ENCODE assay signal across 8 cellular contexts in the genomic region with DNA sequence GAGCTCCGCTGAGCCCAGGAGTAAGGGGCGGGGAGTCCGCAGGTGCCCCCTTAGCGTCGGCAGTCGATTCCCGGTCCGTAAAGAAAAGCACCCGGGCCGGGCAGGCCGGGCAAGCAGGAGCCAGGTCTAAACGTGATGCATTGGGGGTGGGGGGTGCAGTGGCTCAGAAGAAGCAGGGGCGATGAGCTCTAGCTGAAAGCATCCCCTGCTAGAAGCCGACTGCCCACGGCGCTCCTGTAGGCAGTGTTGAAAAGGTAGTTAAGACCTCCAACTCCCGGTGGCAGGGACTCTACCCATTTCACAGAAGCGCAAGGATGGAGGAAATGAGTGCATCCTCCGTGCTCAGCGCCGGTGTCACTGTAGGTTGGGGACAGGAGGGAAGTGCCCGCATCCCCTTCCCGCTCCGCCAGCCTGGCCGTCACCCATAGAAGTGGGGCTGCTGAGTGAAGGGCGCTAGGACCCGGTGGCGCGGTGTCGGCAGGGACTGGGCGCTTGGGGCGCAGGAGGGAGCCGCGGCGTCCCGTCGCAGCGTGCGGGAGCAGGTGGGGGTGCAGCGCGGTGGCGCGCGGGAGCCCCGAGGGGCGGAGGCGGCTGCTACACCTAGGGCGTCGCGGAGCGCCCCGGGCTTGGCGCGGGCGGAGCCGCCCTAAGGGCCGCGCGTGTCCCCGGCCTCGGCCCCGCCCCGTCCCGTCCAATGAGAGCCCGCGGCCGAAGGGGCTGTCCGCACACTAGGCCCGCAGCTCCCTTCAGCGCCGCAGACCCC. TPM values are rescaled to one million over a fixed set of nuclear protein-coding genes. Genes with fewer than 3 reads are reported as not detected.
A peak's percentile ranks its signal among the peaks of the same experiment; 100 is the strongest.
DNase-seq lines count a peak whose midpoint lies in the region; ATAC-seq and TF ChIP-seq lines count a peak whose summit lies in the region.

A gene (plus strand): TSS at position 724 of the 763 bp plus-strand sequence. CDS start 298 bp downstream, outside the sequence.

- H3K36me3 ChIP-seq in GM23338 (ENCODE audit: insufficient read depth) (no peaks in the 10 kb centered on the region), SJCRH30 (no peaks in the 10 kb centered on the region), left ventricle myocardium inferior (no peaks in the 10 kb centered on the region)

- peaks cover 37% of the 10 kb centered on the region for H3K27me3 Mint-ChIP-seq in CD4-positive, alpha-beta T cell
- peaks cover 63% of the 10 kb centered on the region for H3K27me3 Mint-ChIP-seq in GM23338 (ENCODE audit: insufficient read depth, low read depth, poor library complexity)

- peaks cover 10% of the 10 kb centered on the region; the same call in 1 of the 2 replicates for H4K20me1 ChIP-seq in GM23338 (replicated peaks; ENCODE audit: insufficient read depth)

- ATAC-seq in CD4-positive, alpha-beta T cell (ENCODE audit: poor library complexity), result peak; percentile 86
- ATAC-seq in GM23338, result peak; percentile 69
- ATAC-seq in HG02571 (IDR thresholded peaks at IDR 0.05; ENCODE audit: unreplicated experiment), result no peak

- H3K4me1 ChIP-seq in GM23338 (ENCODE audit: insufficient read depth) (peaks cover 45% of the 10 kb centered on the region), SJCRH30 (peaks cover 24% of the 10 kb centered on the region), left ventricle myocardium inferior (peaks cover 21% of the 10 kb centered on the region)

- CTCF ChIA-PET in CD4-positive, alpha-beta T cell (lab: Charles Lee), result no interaction called here

- no peak within 1 kb of the TSS for H3K27ac Mint-ChIP-seq in CD4-positive, alpha-beta T cell
- no peak within 1 kb of the TSS for H3K27ac Mint-ChIP-seq in GM23338

- H3K9me2 ChIP-seq in GM23338 (ENCODE audit: insufficient read depth), result no peaks in the 10 kb centered on the region

- POLR2A ChIA-PET in CD4-positive, alpha-beta T cell (lab: Charles Lee), result interaction anchor here (1.0 to 1.8 kb wide), 3 partner anchors 111 to 196 kb away, joined by 3 to 5 read pairs (median 3); a partner anchor contains a TSS

- H2AFZ ChIP-seq in GM23338, result peak within 1 kb of the TSS; percentile 100

- no peaks in the 10 kb centered on the region for H3K36me3 Mint-ChIP-seq in CD4-positive, alpha-beta T cell (ENCODE audit: low read depth)
- H3K36me3 Mint-ChIP-seq in GM23338 (ENCODE audit: low read depth), result no peaks in the 10 kb centered on the region; the same call in 2 of the 3 replicates

- H3K9me3 Mint-ChIP-seq in CD4-positive, alpha-beta T cell, result no peaks in the 10 kb centered on the region
- no peaks in the 10 kb centered on the region; the same call in 1 of the 3 replicates for H3K9me3 Mint-ChIP-seq in GM23338

- peaks cover 7% of the 10 kb centered on the region for H3K4me1 Mint-ChIP-seq in CD4-positive, alpha-beta T cell (ENCODE audit: low read depth)
- peaks cover 45% of the 10 kb centered on the region for H3K4me1 Mint-ChIP-seq in GM23338

- peaks cover 7% of the 10 kb centered on the region; the same call in 1 of the 2 replicates for H3F3A ChIP-seq in GM23338 (replicated peaks; ENCODE audit: low read depth)

- intact Hi-C loops in CD4-positive, alpha-beta T cell (cut with DNase I, micrococcal nuclease), result no loop called here
- intact Hi-C loops in left ventricle myocardium inferior (cut with micrococcal nuclease), result no loop called here

- peak; percentile 21 to 64 (median 40) for DNase-seq in CD4-positive, alpha-beta T cell
- DNase-seq in GM23338 (ENCODE audit: low spot score), result peak; percentile 89
- DNase-seq in SJCRH30, result no peak
- peak; percentile 57 for DNase-seq in activated naive CD4-positive, alpha-beta T cell treated with anti-CD3 and anti-CD28 coated beads, Interleukin-2, amount 50 U/mL, for 16 hours
- no peak for DNase-seq in left ventricle myocardium inferior
- no peak for DNase-seq in retinal pigment epithelial cell (ENCODE audit: low read depth)
- no peak for DNase-seq in islet precursor cell

- H3K27me3 ChIP-seq in CD4-positive, alpha-beta T cell (ENCODE audit: control insufficient read depth, insufficient read depth, low read length), result peaks cover 14% of the 10 kb centered on the region
- H3K27me3 ChIP-seq in GM23338 (ENCODE audit: insufficient read depth), result peaks cover 97% of the 10 kb centered on the region
- H3K27me3 ChIP-seq in SJCRH30, result no peaks in the 10 kb centered on the region
- H3K27me3 ChIP-seq in left ventricle myocardium inferior (ENCODE audit: low read depth), result peaks cover 33% of the 10 kb centered on the region

- TF ChIP-seq CTCF in CD4-positive, alpha-beta T cell (IDR thresholded peaks at IDR 0.05), result no peak
- TF ChIP-seq CTCF in GM23338 (conservative IDR thresholded peaks at IDR 0.05; ENCODE audit: low read depth in 2 of 2) (0 out of 4 replicates have a peak, but pooled peaks of 1 of the 2 experiments have one; percentile 5), left ventricle myocardium inferior (IDR thresholded peaks at IDR 0.05; ENCODE audit: borderline replicate concordance) (no peak), retinal pigment epithelial cell (conservative IDR thresholded peaks at IDR 0.05; ENCODE audit: low read depth, low read length) (no peak)

- peak within 1 kb of the TSS; percentile 99 for H3K4me2 ChIP-seq in GM23338

- H3K4me3 Mint-ChIP-seq in CD4-positive, alpha-beta T cell, result peak within 1 kb of the TSS; percentile 87
- H3K4me3 Mint-ChIP-seq in GM23338, result peak within 1 kb of the TSS; percentile 84

- no peaks in the 10 kb centered on the region for H3K9me3 ChIP-seq in CD4-positive, alpha-beta T cell (ENCODE audit: control insufficient read depth, low read length)
- H3K9me3 ChIP-seq in SJCRH30 (replicated peaks), result no peaks in the 10 kb centered on the region
- H3K9me3 ChIP-seq in left ventricle myocardium inferior (replicated peaks), result no peaks in the 10 kb centered on the region

- no peaks in the 10 kb centered on the region for H3K79me2 ChIP-seq in GM23338 (replicated peaks; ENCODE audit: insufficient read depth)

- no peak within 1 kb of the TSS for H3K27ac ChIP-seq in CD4-positive, alpha-beta T cell (ENCODE audit: low read depth, low read length)
- H3K27ac ChIP-seq in GM23338 (ENCODE audit: low read depth) (no peak within 1 kb of the TSS), SJCRH30 (no peak within 1 kb of the TSS), left ventricle myocardium inferior (replicated peaks) (no peak within 1 kb of the TSS)

- H3K4me3 ChIP-seq in GM23338 (peak within 1 kb of the TSS; percentile 92), SJCRH30 (peak within 1 kb of the TSS; percentile 53), left ventricle myocardium inferior (peak within 1 kb of the TSS; percentile 72), retinal pigment epithelial cell (ENCODE audit: low read length) (peak within 1 kb of the TSS; percentile 56)

TF ChIP-seq in GM23338, 12 proteins besides CTCF, POLR2A, EP300 and RAD21:
- peak; percentile 58 for TF ChIP-seq CREB1 (CRISPR knock-in tag; IDR thresholded peaks at IDR 0.05; ENCODE audit: low read depth)
- TF ChIP-seq EZH2 (IDR thresholded peaks at IDR 0.05; ENCODE audit: low read depth, unreplicated experiment), result peak; percentile 72
- TF ChIP-seq ZNF331 (CRISPR knock-in tag; IDR thresholded peaks at IDR 0.05; ENCODE audit: low read depth), result no peak

RNA-seq across cellular contexts. Expression of the gene that starts here (rescaled TPM):
- under 1 TPM; 0.33 to 0.67 TPM for total RNA-seq in CD4-positive, alpha-beta T cell
- 0.12 and 0.90 TPM in 2 replicates for total RNA-seq in GM23338 (2014; rRNA removed; shearing (Covaris generic))
- 0.37 and 0.50 TPM in 2 replicates for polyA plus RNA-seq in GM23338 (2016; fragmentation: Nextera tagmentation; extraction: Ambion mirVana)
- 0.15 and 0.28 TPM in 2 replicates for total RNA-seq in SJCRH30 (2014; rRNA removed; shearing (Covaris generic))
- 1.7 TPM for total RNA-seq in left ventricle myocardium inferior

Comparison
In these comparisons a context has a peak if more than half of its experiments do, and no peak if none do; other contexts are left out.
1. Peak in DNase-seq and ATAC-seq in CD4-positive, alpha-beta T cell; RNA of the gene not detected or under 1 TPM.
2. Peak in DNase-seq, ATAC-seq, H3K4me3 ChIP-seq and H3K4me2 ChIP-seq in GM23338; RNA of the gene not detected or under 1 TPM.